ENCODE assay signal across 1 cellular context in the genomic region with DNA sequence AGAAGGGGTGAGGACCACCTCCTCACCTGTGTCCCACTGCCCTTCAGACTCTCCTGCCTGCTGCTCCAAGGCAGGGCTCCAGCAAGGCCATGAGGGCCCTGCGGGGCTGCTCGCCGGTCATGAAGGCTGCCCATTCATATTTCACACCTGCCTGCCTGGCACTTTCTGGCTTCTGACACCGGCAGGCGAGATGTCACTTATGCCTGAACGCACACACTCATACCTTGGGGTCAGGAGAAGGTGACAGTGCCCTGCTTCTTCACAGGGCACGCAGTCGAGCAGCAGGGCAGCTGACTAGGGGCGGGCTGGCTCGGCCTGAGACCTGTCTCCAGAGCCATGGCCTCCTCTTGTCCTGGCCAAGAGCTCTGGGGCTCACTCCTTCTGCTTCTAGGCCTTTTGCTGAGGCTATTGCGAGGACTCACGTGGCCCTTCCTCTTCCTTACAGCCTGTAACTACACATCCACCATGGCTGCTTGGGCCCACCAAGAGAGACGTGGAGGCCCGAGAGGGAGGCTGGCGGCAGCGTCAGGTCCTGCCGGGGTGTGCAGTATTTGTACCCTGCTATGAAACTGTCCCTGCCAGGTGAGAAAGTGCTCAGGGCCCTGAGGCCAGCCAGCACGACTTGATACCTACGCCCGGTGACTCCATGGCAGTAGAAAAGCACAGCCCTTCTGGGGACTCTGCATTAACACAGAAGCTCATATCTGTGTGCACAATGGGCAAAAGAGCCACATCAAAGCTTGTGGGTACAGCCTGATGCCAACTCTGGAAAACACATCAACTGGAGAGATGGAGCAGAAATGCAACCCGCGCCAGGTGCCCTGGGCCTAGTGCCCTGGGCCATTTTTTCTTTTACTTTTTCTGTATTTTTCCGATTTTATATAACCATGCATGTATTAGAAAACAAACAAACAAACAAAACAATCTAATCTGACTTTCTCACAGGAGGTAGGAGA.
TF ChIP-seq lines count a peak whose summit lies in the region.

No MANE protein-coding gene starts in this region.

TF ChIP-seq in HCT116, 20 proteins besides CTCF, POLR2A, EP300 and RAD21:
- TF ChIP-seq CEBPB (IDR thresholded peaks at IDR 0.05; ENCODE audit: low read depth) (no peak), TCF7L2 (IDR thresholded peaks at IDR 0.05; ENCODE audit: borderline replicate concordance, extremely low read depth, insufficient read depth, insufficient read length) (no peak)
TF ChIP-seq in HCT116: peak in this region for 0.
